In the genomic region with DNA sequence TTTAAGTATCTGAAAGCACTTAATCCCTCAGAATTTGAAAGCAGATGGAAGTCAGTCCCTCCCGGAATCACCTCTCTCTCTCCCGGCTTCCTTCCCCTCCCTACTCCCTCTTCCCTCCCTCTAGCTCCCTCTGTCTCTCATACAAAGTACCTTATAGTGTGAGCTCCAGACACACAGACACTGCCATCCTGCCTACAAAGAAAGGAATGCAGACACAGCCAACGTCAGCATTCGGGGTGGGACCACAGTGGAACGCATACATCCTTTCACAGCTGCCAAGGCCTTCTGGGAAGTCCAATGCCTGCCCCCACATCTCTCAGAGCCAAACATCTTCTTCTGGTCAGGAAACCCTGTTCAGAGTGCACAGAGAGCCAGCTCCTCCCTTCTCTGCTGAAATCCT, we compare ENCODE assay signal across 8 cellular contexts. TPM values are rescaled to one million over a fixed set of nuclear protein-coding genes. Genes with fewer than 3 reads are reported as not detected.
DNase-seq lines count a peak whose midpoint lies in the region; ATAC-seq and TF ChIP-seq lines count a peak whose summit lies in the region.

No MANE protein-coding gene starts in this region.

- POLR2A ChIA-PET in Caco-2 (lab: Charles Lee) = no interaction called here

- CTCF ChIA-PET in Caco-2 (lab: Charles Lee) = interaction anchor here (0.8 to 1.6 kb wide), 7 partner anchors 10 to 305 kb away, joined by 3 to 13 read pairs (median 4); a partner anchor contains a TSS

- H3K9me3 Mint-ChIP-seq in Caco-2 (ENCODE audit: unreplicated experiment) = no peaks in the 10 kb centered on the region
- H3K9me3 Mint-ChIP-seq in dendritic cell treated with granulocyte-macrophage colony-stimulating factor and Interleukin-4, amounts not matched to agents 40 ng/mL and 50 ng/mL, for 4 days = no peaks in the 10 kb centered on the region

- H3K36me3 Mint-ChIP-seq in Caco-2 (ENCODE audit: insufficient read depth, unreplicated experiment) = no peaks in the 10 kb centered on the region
- H3K36me3 Mint-ChIP-seq in dendritic cell treated with granulocyte-macrophage colony-stimulating factor and Interleukin-4, amounts not matched to agents 40 ng/mL and 50 ng/mL, for 4 days (ENCODE audit: low read depth) = peaks cover 72% of the 10 kb centered on the region

- H3K36me3 ChIP-seq in Caco-2 (ENCODE audit: control insufficient read depth, insufficient read depth, low read length) (no peaks in the 10 kb centered on the region), liver (ENCODE audit: control insufficient read depth in 4 of 4, insufficient read depth in 3 of 4, low read depth in 1 of 4, low read length in 3 of 4) (no peaks in the 10 kb centered on the region), testis (ENCODE audit: low read depth, missing control alignments) (no peaks in the 10 kb centered on the region)

- WGBS in liver = 66% methylated on average over 5 of the region's 5 CpGs
- 24 to 39% methylated on average over 5 of the region's 5 CpGs for WGBS in testis, 2 donors

- intact Hi-C loops in Caco-2 (cut with micrococcal nuclease; ENCODE audit: unreplicated experiment) = no loop called here
- intact Hi-C loops in dendritic cell treated with granulocyte-macrophage colony-stimulating factor and Interleukin-4, amounts not matched to agents 40 ng/mL and 50 ng/mL, for 4 days (cut with micrococcal nuclease) = loop anchor here (5.0 kb wide), 1 partner anchor 37 kb away; no protein-coding TSS in a partner anchor
- intact Hi-C loops in testis (cut with DNase I; ENCODE audit: low total_unique reads) = no loop called here

- no peak overlapping the region for H3K4me3 Mint-ChIP-seq in Caco-2 (ENCODE audit: unreplicated experiment)
- peak overlapping the region; percentile 48 for H3K4me3 Mint-ChIP-seq in dendritic cell treated with granulocyte-macrophage colony-stimulating factor and Interleukin-4, amounts not matched to agents 40 ng/mL and 50 ng/mL, for 4 days

- TF ChIP-seq RAD21 in liver (IDR thresholded peaks at IDR 0.05) = peak in 1 of 2 donors; percentile 22

- no peak overlapping the region for H3K27ac Mint-ChIP-seq in Caco-2 (ENCODE audit: unreplicated experiment)
- H3K27ac Mint-ChIP-seq in dendritic cell treated with granulocyte-macrophage colony-stimulating factor and Interleukin-4, amounts not matched to agents 40 ng/mL and 50 ng/mL, for 4 days = peak overlapping the region; percentile 79

- H3K27me3 ChIP-seq in Caco-2 (replicated peaks; ENCODE audit: control insufficient read depth, insufficient read depth, low read length) (no peaks in the 10 kb centered on the region), liver (ENCODE audit: control insufficient read depth in 4 of 4, insufficient read depth in 4 of 4, low read length in 3 of 4) (no peaks in the 10 kb centered on the region), testis (no peaks in the 10 kb centered on the region)

- H3K4me1 ChIP-seq in Caco-2 = no peaks in the 10 kb centered on the region
- H3K4me1 ChIP-seq in liver (ENCODE audit: control insufficient read depth in 4 of 4, insufficient read depth in 4 of 4, low read length in 3 of 4) = peaks cover 0 to 3% (median 2%) of the 10 kb centered on the region in 4 donors
- peaks cover 52% of the 10 kb centered on the region for H3K4me1 ChIP-seq in testis

- no peak overlapping the region for H3K9ac ChIP-seq in liver (ENCODE audit: low read depth in 1 of 2, low read length in 2 of 2)

- TF ChIP-seq CTCF in Caco-2 (IDR thresholded peaks at IDR 0.05; ENCODE audit: insufficient read depth in 1 of 2, low read depth in 1 of 2, low read length in 1 of 2, severe bottlenecking in 1 of 2, unreplicated experiment in 1 of 2) (peak; percentile 9 to 39), liver (IDR thresholded peaks at IDR 0.05; ENCODE audit: low read depth, low read length, missing input control) (no peak), testis (IDR thresholded peaks at IDR 0.05) (peak in 2 of 3 experiments; percentile 6 to 28)

- H3K4me3 ChIP-seq in Caco-2 (ENCODE audit: low read depth, low read length) (no peak overlapping the region), liver (ENCODE audit: low read depth in 1 of 3, low read length in 3 of 3) (no peak overlapping the region), testis (no peak overlapping the region)

- H3K4me1 Mint-ChIP-seq in Caco-2 (ENCODE audit: low read depth, unreplicated experiment) = peaks cover 7% of the 10 kb centered on the region
- peaks cover 100% of the 10 kb centered on the region for H3K4me1 Mint-ChIP-seq in dendritic cell treated with granulocyte-macrophage colony-stimulating factor and Interleukin-4, amounts not matched to agents 40 ng/mL and 50 ng/mL, for 4 days (ENCODE audit: low read depth)

- no peak for TF ChIP-seq POLR2A in testis (IDR thresholded peaks at IDR 0.05)

- DNase-seq in Caco-2 (peak; percentile 50 to 53), NCI-H2227 (lab: John Stamatoyannopoulos, UW; ENCODE audit: unreplicated experiment) (peak; percentile 60), testis (peak; percentile 91)

- no TSS peak for BruUV-seq in Caco-2 (replicated peaks; lab: Mats Ljungman, UMichigan)

- ATAC-seq in HG03565 (IDR thresholded peaks at IDR 0.05; ENCODE audit: unreplicated experiment) (no peak), GM18520 (IDR thresholded peaks at IDR 0.05; ENCODE audit: unreplicated experiment) (no peak), HG02852 (IDR thresholded peaks at IDR 0.05; ENCODE audit: unreplicated experiment) (no peak)

- peak overlapping the region; percentile 35 to 62 for H3K27ac ChIP-seq in liver (ENCODE audit: low read depth in 1 of 2, low read length in 2 of 2)
- peak overlapping the region; percentile 68 to 71 for H3K27ac ChIP-seq in testis

- H3K9me3 ChIP-seq in Caco-2 (no peaks in the 10 kb centered on the region), liver (ENCODE audit: control insufficient read depth in 4 of 4, low read length in 3 of 4) (no peaks in the 10 kb centered on the region), testis (no peaks in the 10 kb centered on the region)

- H3K27me3 Mint-ChIP-seq in Caco-2 (ENCODE audit: insufficient read depth, unreplicated experiment) = no peaks in the 10 kb centered on the region
- no peaks in the 10 kb centered on the region for H3K27me3 Mint-ChIP-seq in dendritic cell treated with granulocyte-macrophage colony-stimulating factor and Interleukin-4, amounts not matched to agents 40 ng/mL and 50 ng/mL, for 4 days

TF ChIP-seq in liver, 16 proteins besides CTCF, POLR2A, EP300 and RAD21 (continues in another document):
- TF ChIP-seq YY1 (IDR thresholded peaks at IDR 0.05) (no peak), HNF4A (conservative IDR thresholded peaks at IDR 0.05) (no peak), SP1 (IDR thresholded peaks at IDR 0.05) (peak; percentile 33), FOXA1 (IDR thresholded peaks at IDR 0.05) (no peak), RXRA (IDR thresholded peaks at IDR 0.05) (peak; percentile 14 to 24), HNF4G (IDR thresholded peaks at IDR 0.05) (no peak), GABPA (IDR thresholded peaks at IDR 0.05 in 1 of 2, conservative IDR thresholded peaks at IDR 0.05 in 1 of 2) (no peak), NR2F2 (IDR thresholded peaks at IDR 0.05) (peak; percentile 68), JUND (IDR thresholded peaks at IDR 0.05) (no peak)
- TF ChIP-seq, protein P1, sequence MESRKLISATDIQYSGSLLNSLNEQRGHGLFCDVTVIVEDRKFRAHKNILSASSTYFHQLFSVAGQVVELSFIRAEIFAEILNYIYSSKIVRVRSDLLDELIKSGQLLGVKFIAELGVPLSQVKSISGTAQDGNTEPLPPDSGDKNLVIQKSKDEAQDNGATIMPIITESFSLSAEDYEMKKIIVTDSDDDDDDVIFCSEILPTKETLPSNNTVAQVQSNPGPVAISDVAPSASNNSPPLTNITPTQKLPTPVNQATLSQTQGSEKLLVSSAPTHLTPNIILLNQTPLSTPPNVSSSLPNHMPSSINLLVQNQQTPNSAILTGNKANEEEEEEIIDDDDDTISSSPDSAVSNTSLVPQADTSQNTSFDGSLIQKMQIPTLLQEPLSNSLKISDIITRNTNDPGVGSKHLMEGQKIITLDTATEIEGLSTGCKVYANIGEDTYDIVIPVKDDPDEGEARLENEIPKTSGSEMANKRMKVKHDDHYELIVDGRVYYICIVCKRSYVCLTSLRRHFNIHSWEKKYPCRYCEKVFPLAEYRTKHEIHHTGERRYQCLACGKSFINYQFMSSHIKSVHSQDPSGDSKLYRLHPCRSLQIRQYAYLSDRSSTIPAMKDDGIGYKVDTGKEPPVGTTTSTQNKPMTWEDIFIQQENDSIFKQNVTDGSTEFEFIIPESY (IDR thresholded peaks at IDR 0.05) = no peak
- TF ChIP-seq, protein P2, sequence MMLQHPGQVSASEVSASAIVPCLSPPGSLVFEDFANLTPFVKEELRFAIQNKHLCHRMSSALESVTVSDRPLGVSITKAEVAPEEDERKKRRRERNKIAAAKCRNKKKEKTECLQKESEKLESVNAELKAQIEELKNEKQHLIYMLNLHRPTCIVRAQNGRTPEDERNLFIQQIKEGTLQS (IDR thresholded peaks at IDR 0.05) = no peak

RNA-seq across cellular contexts. Expression of a gene that starts 9.3 kb away (rescaled TPM):
- total RNA-seq in Caco-2 (2022) (5.4 and 7.0 TPM in 2 replicates), liver (1 to 10 TPM; 2.1 to 3.5 TPM), testis (10 to 100 TPM; 11.9 to 12.9 TPM)
- polyA plus RNA-seq in liver (1 to 10 TPM; 1.7 to 1.8 TPM), testis (ENCODE audit: insufficient read depth, low read depth, low replicate concordance) (4.6 TPM)

RNA-seq across cellular contexts. Expression of a gene that starts 35.3 kb away (rescaled TPM):
- total RNA-seq in Caco-2 (2022) (75.2 and 78.7 TPM in 2 replicates), liver (10 to 100 TPM; 11.0 to 21.5 TPM), testis (10 to 100 TPM; 14.7 to 17.8 TPM)
- polyA plus RNA-seq in liver (10 to 100 TPM; 21.2 to 22.5 TPM), testis (ENCODE audit: insufficient read depth, low read depth, low replicate concordance) (21.8 TPM)
